Comparison of ENCODE assay signal across 21 cellular contexts in genomic region chr18:12976305-12976704, GRCh38.
"Had no signal": no experiment of that assay in that cellular context is flagged by ENCODE, and none has a peak within 500 bp of the region (broad histone marks: within the 10 kb centered on the region; RNA-seq: fewer than 3 reads in every experiment).

No MANE protein-coding gene starts in this region.

- H3K27me3 Mint-ChIP-seq: naive thymus-derived CD4-positive, alpha-beta T cell; stimulated activated naive B cell treated with anti-CD40 and anti-IgM and Interleukin-4, amounts not matched to agents 10 μg/mL and 1 μg/mL and 100 μg/mL, for 72 hours had no signal

- DNase-seq: effector memory CD4-positive, alpha-beta T cell; glutamatergic neuron; left colon; mammary epithelial cell; naive thymus-derived CD4-positive, alpha-beta T cell; nephron progenitor cell; psoas muscle; retina; spleen; stimulated activated CD4-positive, alpha-beta T cell treated with anti-CD3 and anti-CD28 coated beads, Interleukin-15, amount 100 ng/mL, for 24 hours; stimulated activated CD4-positive, alpha-beta T cell treated with anti-CD3 and anti-CD28 coated beads, Interleukin-1b, Interleukin-23, amount 100 ng/mL, for 48 hours; stimulated activated CD4-positive, alpha-beta T cell treated with anti-CD3 and anti-CD28 coated beads, Interleukin-4, amount 100 ng/mL, for 24 hours; stimulated activated naive B cell treated with anti-CD40 and anti-IgM and Interleukin-4, amounts not matched to agents 10 μg/mL and 1 μg/mL and 100 μg/mL, for 72 hours; thyroid gland had no signal

- H3K27me3 ChIP-seq: esophagus muscularis mucosa, gastroesophageal sphincter, hepatocyte, neutrophil, spleen, suprapubic skin, thyroid gland had no signal

- H3K9me3 Mint-ChIP-seq: naive thymus-derived CD4-positive, alpha-beta T cell; stimulated activated naive B cell treated with anti-CD40 and anti-IgM and Interleukin-4, amounts not matched to agents 10 μg/mL and 1 μg/mL and 100 μg/mL, for 72 hours had no signal

- H2AFZ ChIP-seq: hepatocyte had no signal

- H3K4me3 ChIP-seq: esophagus muscularis mucosa, gastroesophageal sphincter, hepatocyte, psoas muscle, spleen, suprapubic skin, thyroid gland had no signal

- H3K4me1 Mint-ChIP-seq: nephron progenitor cell had no signal

- H3K4me1 ChIP-seq: gastroesophageal sphincter, psoas muscle, spleen, suprapubic skin, thyroid gland had no signal

- H3K4me2 ChIP-seq: hepatocyte had no signal

- H3K9me3 ChIP-seq: esophagus muscularis mucosa, gastroesophageal sphincter, neutrophil, psoas muscle, spleen, suprapubic skin, thyroid gland had no signal

- FAIRE-seq: endometrium had no signal

- H3K4me3 Mint-ChIP-seq: naive thymus-derived CD4-positive, alpha-beta T cell; nephron progenitor cell; stimulated activated naive B cell treated with anti-CD40 and anti-IgM and Interleukin-4, amounts not matched to agents 10 μg/mL and 1 μg/mL and 100 μg/mL, for 72 hours had no signal

- ATAC-seq: gastroesophageal sphincter; left colon; naive thymus-derived CD4-positive, alpha-beta T cell; psoas muscle; sciatic nerve; stimulated activated naive B cell treated with anti-CD40 and anti-IgM and Interleukin-4, amounts not matched to agents 10 μg/mL and 1 μg/mL and 100 μg/mL, for 72 hours had no signal

- H3K27ac ChIP-seq: esophagus muscularis mucosa, gastroesophageal sphincter, hepatocyte, neutrophil, psoas muscle, spleen, suprapubic skin, thyroid gland had no signal
